Comparison of ENCODE assay signal across 9 cellular contexts in genomic region chr13:42396501-42396900, GRCh38.
DNase-seq lines count a peak whose midpoint lies in the region; ATAC-seq and TF ChIP-seq lines count a peak whose summit lies in the region.
"Had no signal": no experiment of that assay in that cellular context is flagged by ENCODE, and none has a peak within 500 bp of the region (broad histone marks: within the 10 kb centered on the region; RNA-seq: fewer than 3 reads in every experiment).

No MANE protein-coding gene starts in this region.

- H3K27me3 Mint-ChIP-seq in activated T-helper 1 cell treated with anti-CD3 and anti-CD28 coated beads, Interleukin-12 subunit alpha, Interleukin-12 subunit beta, Interleukin-2, Interleukin-4 antibody, amounts not matched to agents 30 ng/mL and 10 ng/mL and 1 ng/mL, durations not matched to agents 14 hours and 24 hours and 36 hours (ENCODE audit: insufficient read depth), result no peaks in the 10 kb centered on the region
- peaks cover 0 to 15% of the 10 kb centered on the region in 2 donors for H3K27me3 Mint-ChIP-seq in natural killer cell treated with Interleukin-12 subunit alpha and Interleukin-12 subunit beta and Interleukin-15 and Interleukin-18, amount 100 ng/mL, for 72 hours

- intact Hi-C loops in activated T-helper 1 cell treated with anti-CD3 and anti-CD28 coated beads, Interleukin-12 subunit alpha, Interleukin-12 subunit beta, Interleukin-2, Interleukin-4 antibody, amounts not matched to agents 30 ng/mL and 10 ng/mL and 1 ng/mL, durations not matched to agents 14 hours and 24 hours and 36 hours (cut with micrococcal nuclease), result loop anchor here (10.0 kb wide), 5 partner anchors 352 to 1392 kb away; partner anchors contain the start of genes DGKH and EPSTI1

- peak in 1 of 2 donors; percentile 49 for ATAC-seq in natural killer cell treated with Interleukin-12 subunit alpha and Interleukin-12 subunit beta and Interleukin-15 and Interleukin-18, amount 100 ng/mL, for 72 hours
- ATAC-seq in GM19351 (IDR thresholded peaks at IDR 0.05; ENCODE audit: unreplicated experiment), result no peak
- ATAC-seq in GM21576 (IDR thresholded peaks at IDR 0.05; ENCODE audit: unreplicated experiment), result no peak

- peaks cover 7% of the 10 kb centered on the region for H3K9me3 Mint-ChIP-seq in activated T-helper 1 cell treated with anti-CD3 and anti-CD28 coated beads, Interleukin-12 subunit alpha, Interleukin-12 subunit beta, Interleukin-2, Interleukin-4 antibody, amounts not matched to agents 30 ng/mL and 10 ng/mL and 1 ng/mL, durations not matched to agents 14 hours and 24 hours and 36 hours
- H3K9me3 Mint-ChIP-seq in natural killer cell treated with Interleukin-12 subunit alpha and Interleukin-12 subunit beta and Interleukin-15 and Interleukin-18, amount 100 ng/mL, for 72 hours, result peaks cover 9% of the 10 kb centered on the region

- peak; percentile 26 for TF ChIP-seq POLR2A in GM15510 (IDR thresholded peaks at IDR 0.05; ENCODE audit: borderline replicate concordance, extremely low read depth, insufficient read length)

- peak overlapping the region; percentile 100 for H3K27ac Mint-ChIP-seq in activated T-helper 1 cell treated with anti-CD3 and anti-CD28 coated beads, Interleukin-12 subunit alpha, Interleukin-12 subunit beta, Interleukin-2, Interleukin-4 antibody, amounts not matched to agents 30 ng/mL and 10 ng/mL and 1 ng/mL, durations not matched to agents 14 hours and 24 hours and 36 hours
- peak overlapping the region; percentile 12 to 68 for H3K27ac Mint-ChIP-seq in natural killer cell treated with Interleukin-12 subunit alpha and Interleukin-12 subunit beta and Interleukin-15 and Interleukin-18, amount 100 ng/mL, for 72 hours

- H3K4me1 Mint-ChIP-seq in activated T-helper 1 cell treated with anti-CD3 and anti-CD28 coated beads, Interleukin-12 subunit alpha, Interleukin-12 subunit beta, Interleukin-2, Interleukin-4 antibody, amounts not matched to agents 30 ng/mL and 10 ng/mL and 1 ng/mL, durations not matched to agents 14 hours and 24 hours and 36 hours (ENCODE audit: low read depth), result peaks cover 84% of the 10 kb centered on the region
- peaks cover 50 to 55% of the 10 kb centered on the region in 2 donors for H3K4me1 Mint-ChIP-seq in natural killer cell treated with Interleukin-12 subunit alpha and Interleukin-12 subunit beta and Interleukin-15 and Interleukin-18, amount 100 ng/mL, for 72 hours (ENCODE audit: low read depth in 2 of 2)

- peaks cover 35% of the 10 kb centered on the region for H3K36me3 Mint-ChIP-seq in activated T-helper 1 cell treated with anti-CD3 and anti-CD28 coated beads, Interleukin-12 subunit alpha, Interleukin-12 subunit beta, Interleukin-2, Interleukin-4 antibody, amounts not matched to agents 30 ng/mL and 10 ng/mL and 1 ng/mL, durations not matched to agents 14 hours and 24 hours and 36 hours (ENCODE audit: low read depth)
- peaks cover 6% of the 10 kb centered on the region for H3K36me3 Mint-ChIP-seq in natural killer cell treated with Interleukin-12 subunit alpha and Interleukin-12 subunit beta and Interleukin-15 and Interleukin-18, amount 100 ng/mL, for 72 hours

- peak overlapping the region; percentile 81 for H3K4me3 Mint-ChIP-seq in activated T-helper 1 cell treated with anti-CD3 and anti-CD28 coated beads, Interleukin-12 subunit alpha, Interleukin-12 subunit beta, Interleukin-2, Interleukin-4 antibody, amounts not matched to agents 30 ng/mL and 10 ng/mL and 1 ng/mL, durations not matched to agents 14 hours and 24 hours and 36 hours
- H3K4me3 Mint-ChIP-seq in natural killer cell treated with Interleukin-12 subunit alpha and Interleukin-12 subunit beta and Interleukin-15 and Interleukin-18, amount 100 ng/mL, for 72 hours, result peak overlapping the region; percentile 37

- DNase-seq in SW480 (ENCODE audit: low spot score) (peak; percentile 54), T-helper 9 cell (no peak), NCI-H774 (lab: John Stamatoyannopoulos, UW) (no peak)
- peak; percentile 40 for DNase-seq in activated T-helper 1 cell treated with anti-CD3 and anti-CD28 coated beads, Interleukin-12 subunit alpha, Interleukin-12 subunit beta, Interleukin-2, Interleukin-4 antibody, amounts not matched to agents 30 ng/mL and 10 ng/mL and 1 ng/mL, durations not matched to agents 14 hours and 24 hours and 36 hours (ENCODE audit: low spot score)
- no peak for DNase-seq in natural killer cell treated with Interleukin-12 subunit alpha and Interleukin-12 subunit beta and Interleukin-15 and Interleukin-18, amount 100 ng/mL, for 72 hours (ENCODE audit: low spot score)
- DNase-seq: NCI-H82 had no signal

Comparison
In these comparisons a context has a peak if more than half of its experiments do, and no peak if none do; other contexts are left out.
1. DNase-seq: peak in SW480 (single experiment) and activated T-helper 1 cell treated with anti-CD3 and anti-CD28 coated beads, Interleukin-12 subunit alpha, Interleukin-12 subunit beta, Interleukin-2, Interleukin-4 antibody, amounts not matched to agents 30 ng/mL and 10 ng/mL and 1 ng/mL, durations not matched to agents 14 hours and 24 hours and 36 hours (single experiment); none in natural killer cell treated with Interleukin-12 subunit alpha and Interleukin-12 subunit beta and Interleukin-15 and Interleukin-18, amount 100 ng/mL, for 72 hours (single experiment), T-helper 9 cell (single experiment) and NCI-H774 (single experiment).